22 cellular contexts compared by ENCODE assay signal in genomic region chr2:271917-272316, GRCh38. TPM values are rescaled to one million over a fixed set of nuclear protein-coding genes. Genes with fewer than 3 reads are reported as not detected.
DNase-seq lines count a peak whose midpoint lies in the region; ATAC-seq, FAIRE-seq and TF ChIP-seq lines count a peak whose summit lies in the region.
"Had no signal": no experiment of that assay in that cellular context is flagged by ENCODE, and none has a peak within 500 bp of the region (broad histone marks: within the 10 kb centered on the region; RNA-seq: fewer than 3 reads in every experiment).

No MANE protein-coding gene starts in this region.

- peak overlapping the region; percentile 24 for H3K4ac ChIP-seq in trophoblast cell (ENCODE audit: low read depth, low read length)

- no peak overlapping the region for H2BK12ac ChIP-seq in trophoblast cell (ENCODE audit: low read length)

- no peak for TF ChIP-seq CTCF in HepG2 (CRISPR knock-in tag; IDR thresholded peaks at IDR 0.05)
- TF ChIP-seq CTCF in right lobe of liver (IDR thresholded peaks at IDR 0.05): no peak
- TF ChIP-seq CTCF in PC-9 (conservative IDR thresholded peaks at IDR 0.05): no peak

- H3K27me3 ChIP-seq in HepG2 (ENCODE audit: control insufficient read depth in 1 of 2, insufficient read depth in 2 of 2, low read length in 2 of 2) (no peaks in the 10 kb centered on the region), right lobe of liver (no peaks in the 10 kb centered on the region), trophoblast cell (ENCODE audit: insufficient read depth, low read length) (no peaks in the 10 kb centered on the region), PC-9 (ENCODE audit: insufficient read depth, low read depth) (no peaks in the 10 kb centered on the region)

- no peak overlapping the region for H3K9ac ChIP-seq in HepG2 (ENCODE audit: insufficient read depth, low read depth, low read length)
- no peak overlapping the region for H3K9ac ChIP-seq in trophoblast cell (ENCODE audit: low read length)

- intact Hi-C loops in HepG2 (cut with micrococcal nuclease; ENCODE audit: unreplicated experiment) (no loop called here), right lobe of liver (cut with DNase I) (no loop called here), PC-9 (cut with micrococcal nuclease; ENCODE audit: unreplicated experiment) (no loop called here)

- BruUV-seq in HepG2 (replicated peaks; lab: Mats Ljungman, UMichigan) (no TSS peak), PC-9 (replicated peaks; lab: Mats Ljungman, UMichigan) (no TSS peak)

- H2AK5ac ChIP-seq in trophoblast cell (ENCODE audit: low read length): no peak overlapping the region

- H3K36me3 ChIP-seq in HepG2 (replicated peaks in 1 of 2; ENCODE audit: control insufficient read depth in 1 of 2, insufficient read depth in 2 of 2, low read length in 2 of 2): peaks cover 25 to 77% of the 10 kb centered on the region in 2 experiments
- peaks cover 0 to 17% (median 1%) of the 10 kb centered on the region in 4 donors for H3K36me3 ChIP-seq in right lobe of liver
- peaks cover 6 to 21% of the 10 kb centered on the region in 2 experiments for H3K36me3 ChIP-seq in trophoblast cell (ENCODE audit: control insufficient read depth in 1 of 2, insufficient read depth in 2 of 2, low read length in 2 of 2)
- peaks cover 48% of the 10 kb centered on the region for H3K36me3 ChIP-seq in PC-9 (ENCODE audit: low read depth)

- in situ Hi-C loops in HepG2 (cut with HindIII; ENCODE audit: extremely low pct_ligation_motif_present, low pct_unique_long_range_greater_than_20kb): no loop called here

- H4K20me1 ChIP-seq in HepG2 (ENCODE audit: insufficient read depth, low read length) (peaks cover 91% of the 10 kb centered on the region), PC-9 (ENCODE audit: insufficient read depth) (peaks cover 88% of the 10 kb centered on the region)

- no peak overlapping the region for H4K12ac ChIP-seq in trophoblast cell (ENCODE audit: low read depth, low read length)

- 95% methylated on average over 12 of the region's 12 CpGs for WGBS in HepG2 (ENCODE audit: low lambda C conversion rate)
- 81% methylated on average over 7 of the region's 12 CpGs for WGBS in right lobe of liver (ENCODE audit: insufficient coverage, low coverage, low lambda C conversion rate, missing lambda C conversion rate)
- no CpG with 5 or more reads among the region's 12 CpGs for WGBS in trophoblast cell (ENCODE audit: extremely low coverage, insufficient coverage, insufficient read length)

- DNase-seq in HepG2 (ENCODE audit: low spot score) (no peak), right lobe of liver (no peak), kidney tubule cell (ENCODE audit: low spot score) (peak; percentile 47), trophoblast cell (no peak), HEK293T (ENCODE audit: extremely low spot score) (no peak), PC-9 (no peak), NCI-H1092 (lab: John Stamatoyannopoulos, UW) (no peak)
- DNase-seq: AML-193; Caco-2; CD4-positive, alpha-beta T cell; IMR-90 had no signal

- no peak for FAIRE-seq in HepG2 (lab: Jason Lieb, UNC)
- FAIRE-seq: A549, D721Med, G401.6, GM12892, GM18507, H1 had no signal

- H3K4me2 ChIP-seq in HepG2 (ENCODE audit: low read depth, low read length) (no peak overlapping the region), trophoblast cell (ENCODE audit: low read length) (no peak overlapping the region), PC-9 (no peak overlapping the region)
- H3K4me2 ChIP-seq: A549 had no signal

- no peak for TF ChIP-seq RAD21 in HepG2 (CRISPR knock-in tag; IDR thresholded peaks at IDR 0.05)

- H3K4me1 ChIP-seq in HepG2 (ENCODE audit: insufficient read depth, low read length) (peaks cover 63% of the 10 kb centered on the region), right lobe of liver (no peaks in the 10 kb centered on the region), trophoblast cell (ENCODE audit: control insufficient read depth in 1 of 2, insufficient read depth in 2 of 2, low read length in 2 of 2) (no peaks in the 10 kb centered on the region), PC-9 (replicated peaks; ENCODE audit: insufficient read depth) (peaks cover 5% of the 10 kb centered on the region; the same call in 1 of the 2 replicates)
- H3K4me1 ChIP-seq: A549, Caco-2 had no signal

- POLR2A ChIA-PET in HepG2 (lab: Yijun Ruan, JAX): interaction anchor here (1.4 to 3.1 kb wide), 2 partner anchors 8 to 10 kb away, joined by 3 to 12 read pairs; no protein-coding TSS in a partner anchor
- POLR2A ChIA-PET in HEK293T (lab: Yijun Ruan, JAX): no interaction called here
- POLR2A ChIA-PET in PC-9 (lab: Charles Lee; ENCODE audit: unreplicated experiment): no interaction called here

- H2AFZ ChIP-seq in HepG2 (ENCODE audit: low read length): no peak overlapping the region
- no peak overlapping the region for H2AFZ ChIP-seq in trophoblast cell (ENCODE audit: insufficient read depth, low read length, poor library complexity)
- H2AFZ ChIP-seq in PC-9: no peak overlapping the region

- no peak overlapping the region for H4K8ac ChIP-seq in trophoblast cell (ENCODE audit: low read depth, low read length)

- TF ChIP-seq POLR2A in HepG2 (IDR thresholded peaks at IDR 0.05; ENCODE audit: insufficient read depth in 1 of 2, low read depth in 2 of 2, low read length in 2 of 2): no peak
- no peak for TF ChIP-seq POLR2A in right lobe of liver (IDR thresholded peaks at IDR 0.05)

- H3K9me3 ChIP-seq in HepG2 (ENCODE audit: low read length) (no peaks in the 10 kb centered on the region), right lobe of liver (no peaks in the 10 kb centered on the region), trophoblast cell (ENCODE audit: insufficient read depth, low read depth, low read length) (peaks cover 2% of the 10 kb centered on the region), PC-9 (ENCODE audit: insufficient read depth, low read depth) (no peaks in the 10 kb centered on the region)
- H3K9me3 ChIP-seq: A549, Caco-2, HAP-1 had no signal

- H3K79me2 ChIP-seq in HepG2 (ENCODE audit: insufficient read depth, low read length) (peaks cover 100% of the 10 kb centered on the region), trophoblast cell (ENCODE audit: control insufficient read depth, insufficient read depth, low read length, poor library complexity) (peaks cover 9% of the 10 kb centered on the region), PC-9 (ENCODE audit: low read depth) (peaks cover 77% of the 10 kb centered on the region)

- CTCF ChIA-PET in HepG2 (lab: Yijun Ruan, JAX; ENCODE audit: low intra/inter-chr PET ratio, low total read pairs) (no interaction called here), HEK293T (lab: Yijun Ruan, JAX) (no interaction called here), PC-9 (lab: Charles Lee) (no interaction called here)

- no peaks in the 10 kb centered on the region for H3K9me2 ChIP-seq in PC-9 (ENCODE audit: insufficient read depth)

- H3K4me3 ChIP-seq in HepG2 (replicated peaks in 1 of 3; ENCODE audit: insufficient read depth in 1 of 3, low read depth in 2 of 3, low read length in 3 of 3) (no peak overlapping the region), right lobe of liver (no peak overlapping the region), trophoblast cell (ENCODE audit: low read depth, low read length) (no peak overlapping the region), PC-9 (no peak overlapping the region)
- H3K4me3 ChIP-seq: A549, HAP-1 had no signal

- ATAC-seq in HepG2 (no peak), right lobe of liver (no peak)
- ATAC-seq: A549 had no signal

- no peak for TF ChIP-seq EP300 in HepG2 (IDR thresholded peaks at IDR 0.05; ENCODE audit: low read depth in 2 of 2, low read length in 2 of 2)
- TF ChIP-seq EP300 in HepG2 (CRISPR knock-in tag; IDR thresholded peaks at IDR 0.05; ENCODE audit: borderline replicate concordance): no peak

- no peak overlapping the region for H4K91ac ChIP-seq in trophoblast cell (ENCODE audit: low read depth, low read length)

- peaks cover 9% of the 10 kb centered on the region; the same call in 1 of the 2 replicates for H3F3A ChIP-seq in PC-9 (ENCODE audit: insufficient read depth, low read depth)

- H3K27ac ChIP-seq in HepG2 (ENCODE audit: extremely low read length, insufficient read depth, low read length) (no peak overlapping the region), right lobe of liver (no peak overlapping the region), trophoblast cell (ENCODE audit: low read depth, low read length) (no peak overlapping the region), PC-9 (no peak overlapping the region)
- H3K27ac ChIP-seq: 22Rv1, A549, C4-2B had no signal

- no peak overlapping the region for H3K23ac ChIP-seq in trophoblast cell (ENCODE audit: low read length)

- no peak overlapping the region for H3K14ac ChIP-seq in trophoblast cell (ENCODE audit: low read length)

- H2BK120ac ChIP-seq in trophoblast cell (ENCODE audit: insufficient read depth, low read length, poor library complexity): no peak overlapping the region

- no peak overlapping the region for H2BK5ac ChIP-seq in trophoblast cell (ENCODE audit: low read depth, low read length, poor library complexity)

- H3K18ac ChIP-seq in trophoblast cell (ENCODE audit: low read length): peak overlapping the region; percentile 68

- H3K79me1 ChIP-seq in trophoblast cell (ENCODE audit: low read length): no peaks in the 10 kb centered on the region

RNA-seq across cellular contexts. Expression of gene ACP1, which starts 7.2 kb away (rescaled TPM):
- total RNA-seq in HepG2 (2016; rRNA removed; fragmentation: Illumina TruSeq; extraction: Trizol) (246 and 290 TPM in 2 replicates), right lobe of liver (10 to 100 TPM; 52.1 to 72.1 (median 60.3) TPM), PC-9 (2021) (115 and 116 TPM in 2 replicates)
- 198 and 234 TPM in 2 replicates for total RNA-seq in HepG2 (2016; cell fraction: cytosol; rRNA removed; fragmentation: Illumina TruSeq; extraction: Trizol; ENCODE audit: low read depth)
- total RNA-seq in HepG2 (2016; cell fraction: insoluble cytoplasmic fraction; rRNA removed; fragmentation: Illumina TruSeq; extraction: Trizol): 252 and 306 TPM in 2 replicates
- 319 and 324 TPM in 2 replicates for total RNA-seq in HepG2 (2016; cell fraction: membrane; rRNA removed; fragmentation: Illumina TruSeq; extraction: Trizol)
- total RNA-seq in HepG2 (2016; cell fraction: nucleus; rRNA removed; fragmentation: Illumina TruSeq; extraction: Trizol): 159 and 173 TPM in 2 replicates
- 280 and 348 TPM in 2 replicates for polyA plus RNA-seq in HepG2 (2011; rRNA removed)
- 192 and 226 TPM in 2 replicates for polyA plus RNA-seq in HepG2 (2011; cell fraction: cytosol; rRNA removed)
- polyA plus RNA-seq in HepG2 (2011; cell fraction: nucleus; rRNA removed): 139 and 154 TPM in 2 replicates
- polyA plus RNA-seq in HepG2 (2012): 301 and 382 TPM in 2 replicates
- 328 and 393 TPM in 2 replicates for polyA plus RNA-seq in HepG2 (2016; cell fraction: cytosol; fragmentation: Illumina TruSeq; extraction: Trizol; ENCODE audit: low read depth)
- 381 and 406 TPM in 2 replicates for polyA plus RNA-seq in HepG2 (2016; cell fraction: insoluble cytoplasmic fraction; fragmentation: Illumina TruSeq; extraction: Trizol; ENCODE audit: low read depth)
- polyA plus RNA-seq in HepG2 (2016; cell fraction: membrane; fragmentation: Illumina TruSeq; extraction: Trizol; ENCODE audit: low read depth): 353 and 372 TPM in 2 replicates
- 287 and 295 TPM in 2 replicates for polyA plus RNA-seq in HepG2 (2016; cell fraction: nucleus; fragmentation: Illumina TruSeq; extraction: Trizol; ENCODE audit: insufficient read depth, low read depth)
- 137 and 198 TPM in 2 replicates for polyA minus RNA-seq in HepG2 (2011; rRNA and poly(A)+ RNA removed; ENCODE audit: low replicate concordance)
- polyA minus RNA-seq in HepG2 (2011; cell fraction: cytosol; rRNA and poly(A)+ RNA removed): 154 and 160 TPM in 2 replicates
- 316 and 328 TPM in 2 replicates for polyA minus RNA-seq in HepG2 (2011; cell fraction: nucleus; rRNA and poly(A)+ RNA removed)
- polyA plus RNA-seq in trophoblast cell (2013): 126 TPM in 2 replicates

RNA-seq across cellular contexts. Expression of gene SH3YL1, which starts 8.1 kb away (rescaled TPM):
- total RNA-seq in HepG2 (2016; rRNA removed; fragmentation: Illumina TruSeq; extraction: Trizol) (8.8 and 13.0 TPM in 2 replicates), right lobe of liver (10 to 100 TPM in 2 of 6 experiments, 1 to 10 TPM in 4; 5.9 to 23.0 (median 8.7) TPM), PC-9 (2021) (84.7 and 102 TPM in 2 replicates)
- total RNA-seq in HepG2 (2016; cell fraction: cytosol; rRNA removed; fragmentation: Illumina TruSeq; extraction: Trizol; ENCODE audit: low read depth): 4.1 and 4.9 TPM in 2 replicates
- total RNA-seq in HepG2 (2016; cell fraction: insoluble cytoplasmic fraction; rRNA removed; fragmentation: Illumina TruSeq; extraction: Trizol): 8.7 and 10.6 TPM in 2 replicates
- total RNA-seq in HepG2 (2016; cell fraction: membrane; rRNA removed; fragmentation: Illumina TruSeq; extraction: Trizol): 6.5 and 8.7 TPM in 2 replicates
- total RNA-seq in HepG2 (2016; cell fraction: nucleus; rRNA removed; fragmentation: Illumina TruSeq; extraction: Trizol): 19.0 and 22.6 TPM in 2 replicates
- 38.1 and 48.2 TPM in 2 replicates for polyA plus RNA-seq in HepG2 (2011; rRNA removed)
- polyA plus RNA-seq in HepG2 (2011; cell fraction: cytosol; rRNA removed): 22.1 and 28.8 TPM in 2 replicates
- polyA plus RNA-seq in HepG2 (2011; cell fraction: nucleus; rRNA removed): 105 and 110 TPM in 2 replicates
- 34.7 and 61.3 TPM in 2 replicates for polyA plus RNA-seq in HepG2 (2012)
- polyA plus RNA-seq in HepG2 (2016; cell fraction: cytosol; fragmentation: Illumina TruSeq; extraction: Trizol; ENCODE audit: low read depth): 3.9 and 4.4 TPM in 2 replicates
- polyA plus RNA-seq in HepG2 (2016; cell fraction: insoluble cytoplasmic fraction; fragmentation: Illumina TruSeq; extraction: Trizol; ENCODE audit: low read depth): 12.2 TPM in 2 replicates
- 6.9 and 8.4 TPM in 2 replicates for polyA plus RNA-seq in HepG2 (2016; cell fraction: membrane; fragmentation: Illumina TruSeq; extraction: Trizol; ENCODE audit: low read depth)
- 34.5 and 42.6 TPM in 2 replicates for polyA plus RNA-seq in HepG2 (2016; cell fraction: nucleus; fragmentation: Illumina TruSeq; extraction: Trizol; ENCODE audit: insufficient read depth, low read depth)
- 8.2 and 18.1 TPM in 2 replicates for polyA minus RNA-seq in HepG2 (2011; rRNA and poly(A)+ RNA removed; ENCODE audit: low replicate concordance)
- 10.2 and 13.8 TPM in 2 replicates for polyA minus RNA-seq in HepG2 (2011; cell fraction: cytosol; rRNA and poly(A)+ RNA removed)
- polyA minus RNA-seq in HepG2 (2011; cell fraction: nucleus; rRNA and poly(A)+ RNA removed): 143 and 147 TPM in 2 replicates
- polyA plus RNA-seq in trophoblast cell (2013): 43.4 and 44.4 TPM in 2 replicates

RNA-seq across cellular contexts. Expression of gene ALKAL2, which starts 16.0 kb away (rescaled TPM):
- 0.22 TPM in 1 of 2 replicates, not detected in the other for total RNA-seq in HepG2 (2016; rRNA removed; fragmentation: Illumina TruSeq; extraction: Trizol)
- not detected in 2 replicates for total RNA-seq in HepG2 (2016; cell fraction: cytosol; rRNA removed; fragmentation: Illumina TruSeq; extraction: Trizol; ENCODE audit: low read depth)
- 0.22 TPM in 1 of 2 replicates, not detected in the other for total RNA-seq in HepG2 (2016; cell fraction: insoluble cytoplasmic fraction; rRNA removed; fragmentation: Illumina TruSeq; extraction: Trizol)
- total RNA-seq in HepG2 (2016; cell fraction: membrane; rRNA removed; fragmentation: Illumina TruSeq; extraction: Trizol): 0.77 and 0.93 TPM in 2 replicates
- not detected in 2 replicates for total RNA-seq in HepG2 (2016; cell fraction: nucleus; rRNA removed; fragmentation: Illumina TruSeq; extraction: Trizol)
- polyA plus RNA-seq in HepG2 (2011; rRNA removed): 1.7 and 2.9 TPM in 2 replicates
- polyA plus RNA-seq in HepG2 (2011; cell fraction: cytosol; rRNA removed): 0.89 and 1.5 TPM in 2 replicates
- polyA plus RNA-seq in HepG2 (2011; cell fraction: nucleus; rRNA removed): 0.82 and 1.1 TPM in 2 replicates
- polyA plus RNA-seq in HepG2 (2012): 1.5 and 2.3 TPM in 2 replicates
- 0.12 and 0.19 TPM in 2 replicates for polyA plus RNA-seq in HepG2 (2016; cell fraction: cytosol; fragmentation: Illumina TruSeq; extraction: Trizol; ENCODE audit: low read depth)
- 0.35 TPM in 1 of 2 replicates, not detected in the other for polyA plus RNA-seq in HepG2 (2016; cell fraction: insoluble cytoplasmic fraction; fragmentation: Illumina TruSeq; extraction: Trizol; ENCODE audit: low read depth)
- 0.22 and 0.45 TPM in 2 replicates for polyA plus RNA-seq in HepG2 (2016; cell fraction: membrane; fragmentation: Illumina TruSeq; extraction: Trizol; ENCODE audit: low read depth)
- 0.72 and 1.0 TPM in 2 replicates for polyA plus RNA-seq in HepG2 (2016; cell fraction: nucleus; fragmentation: Illumina TruSeq; extraction: Trizol; ENCODE audit: insufficient read depth, low read depth)
- not detected in 2 replicates for polyA minus RNA-seq in HepG2 (2011; rRNA and poly(A)+ RNA removed; ENCODE audit: low replicate concordance)
- 0.59 TPM in 1 of 2 replicates, not detected in the other for polyA minus RNA-seq in HepG2 (2011; cell fraction: cytosol; rRNA and poly(A)+ RNA removed)
- polyA minus RNA-seq in HepG2 (2011; cell fraction: nucleus; rRNA and poly(A)+ RNA removed): 1.4 and 1.5 TPM in 2 replicates
- 1 to 10 TPM in 4 of 6 experiments, under 1 TPM in 2; 0.49 to 2.9 (median 1.0) TPM for total RNA-seq in right lobe of liver
- polyA plus RNA-seq in trophoblast cell (2013): 0.74 and 0.75 TPM in 2 replicates
- not detected in 2 replicates for total RNA-seq in PC-9 (2021)
- total RNA-seq: Caco-2; CD4-positive, alpha-beta T cell; HT1080; IMR-90 had no signal
- polyA plus RNA-seq: A549, BJ, IMR-90 had no signal
